In genomic region chr13:50320297-50320862, GRCh38 we compare ENCODE assay signal across 11 cellular contexts.
DNase-seq lines count a peak whose midpoint lies in the region; TF ChIP-seq lines count a peak whose summit lies in the region.
"Had no signal": no experiment of that assay in that cellular context is flagged by ENCODE, and none has a peak within 500 bp of the region (broad histone marks: within the 10 kb centered on the region; RNA-seq: fewer than 3 reads in every experiment).

No MANE protein-coding gene starts in this region.

- H4K20me1 ChIP-seq in PC-9 (ENCODE audit: insufficient read depth): no peaks in the 10 kb centered on the region
- no peaks in the 10 kb centered on the region for H4K20me1 ChIP-seq in fibroblast of lung (ENCODE audit: control insufficient read depth, extremely low read depth, insufficient read depth, low read length)

- no peaks in the 10 kb centered on the region for H3K79me2 ChIP-seq in PC-9 (ENCODE audit: low read depth)
- no peaks in the 10 kb centered on the region for H3K79me2 ChIP-seq in fibroblast of lung (ENCODE audit: control insufficient read depth, insufficient read depth, low read length)

- peak overlapping the region; percentile 45 for H3K4me2 ChIP-seq in PC-9
- no peak overlapping the region for H3K4me2 ChIP-seq in fibroblast of lung (ENCODE audit: extremely low read depth, insufficient read depth, low read length)

- no peak for TF ChIP-seq POLR2A in testis (IDR thresholded peaks at IDR 0.05)
- TF ChIP-seq POLR2A in transverse colon (IDR thresholded peaks at IDR 0.05): no peak

- H3K27ac ChIP-seq in PC-9 (peak overlapping the region; percentile 77), fibroblast of lung (ENCODE audit: insufficient read depth, low read length) (no peak overlapping the region), testis (no peak overlapping the region), transverse colon (peak overlapping the region in 1 of 4 donors; percentile 27)
- H3K27ac ChIP-seq: gastroesophageal sphincter, prostate gland had no signal

- BruUV-seq in PC-9 (replicated peaks; lab: Mats Ljungman, UMichigan): no TSS peak

- H3K27me3 ChIP-seq in PC-9 (ENCODE audit: insufficient read depth, low read depth) (no peaks in the 10 kb centered on the region), fibroblast of lung (ENCODE audit: control insufficient read depth, insufficient read depth, low read length) (no peaks in the 10 kb centered on the region), testis (no peaks in the 10 kb centered on the region), transverse colon (no peaks in the 10 kb centered on the region)
- H3K27me3 ChIP-seq: gastroesophageal sphincter had no signal

- H3K4me3 ChIP-seq in PC-9 (no peak overlapping the region), fibroblast of lung (replicated peaks in 1 of 4; ENCODE audit: control extremely low read depth in 1 of 4, insufficient read depth in 1 of 4, low read depth in 3 of 4, low read length in 4 of 4) (no peak overlapping the region), skeletal muscle cell (ENCODE audit: low read depth, low read length) (no peak overlapping the region), testis (no peak overlapping the region), transverse colon (no peak overlapping the region)
- H3K4me3 ChIP-seq: gastroesophageal sphincter, prostate gland had no signal

- no peak overlapping the region for H2AFZ ChIP-seq in PC-9
- no peak overlapping the region for H2AFZ ChIP-seq in fibroblast of lung (ENCODE audit: low read length)

- no peaks in the 10 kb centered on the region for H3K9me2 ChIP-seq in PC-9 (ENCODE audit: insufficient read depth)

- DNase-seq in GM04504 (ENCODE audit: low read depth): peak; percentile 32
- peak in 1 of 2 experiments; percentile 87 for DNase-seq in PC-9
- DNase-seq in fibroblast of lung (ENCODE audit: low read depth in 2 of 2): peak; percentile 66 to 84
- peak; percentile 35 for DNase-seq in skeletal muscle cell (ENCODE audit: low read depth)
- no peak for DNase-seq in SIG-M5 treated with dmso at 0.1 percent for 504 hours (lab: John Stamatoyannopoulos, UW; ENCODE audit: unreplicated experiment)
- no peak for DNase-seq in testis
- no peak for DNase-seq in transverse colon
- DNase-seq in hypothalamus (lab: John Stamatoyannopoulos, UW): no peak
- DNase-seq: stimulated activated naive CD8-positive, alpha-beta T cell treated with anti-CD3 and anti-CD28 coated beads, Interleukin-15, amount 100 ng/mL, for 72 hours had no signal

- WGBS in testis, 2 donors: 0% methylated on average over 1 of the region's 1 CpG
- WGBS in transverse colon (ENCODE audit: low coverage in 1 of 2), 2 donors: 0% methylated on average over 1 of the region's 1 CpG

- peaks cover 42% of the 10 kb centered on the region for H3K4me1 ChIP-seq in PC-9 (replicated peaks; ENCODE audit: insufficient read depth)
- H3K4me1 ChIP-seq in fibroblast of lung (ENCODE audit: control insufficient read depth, extremely low read depth, insufficient read depth, low read length): peaks cover 4% of the 10 kb centered on the region
- H3K4me1 ChIP-seq in testis: no peaks in the 10 kb centered on the region
- H3K4me1 ChIP-seq in transverse colon: peaks cover 0 to 17% (median 12%) of the 10 kb centered on the region in 4 donors
- H3K4me1 ChIP-seq: gastroesophageal sphincter, prostate gland had no signal

- no peaks in the 10 kb centered on the region for H3K36me3 ChIP-seq in PC-9 (ENCODE audit: low read depth)
- no peaks in the 10 kb centered on the region for H3K36me3 ChIP-seq in fibroblast of lung (ENCODE audit: control insufficient read depth, insufficient read depth, low read length)
- H3K36me3 ChIP-seq in testis (ENCODE audit: low read depth, missing control alignments): no peaks in the 10 kb centered on the region
- no peaks in the 10 kb centered on the region for H3K36me3 ChIP-seq in transverse colon
- H3K36me3 ChIP-seq: gastroesophageal sphincter, prostate gland had no signal

- no peak overlapping the region for H3K9ac ChIP-seq in fibroblast of lung (ENCODE audit: insufficient read depth, low read length)

- TF ChIP-seq CTCF in PC-9 (conservative IDR thresholded peaks at IDR 0.05): no peak
- no peak for TF ChIP-seq CTCF in fibroblast of lung (conservative IDR thresholded peaks at IDR 0.05 in 1 of 2, IDR thresholded peaks at IDR 0.05 in 1 of 2; ENCODE audit: low read depth in 1 of 2, low read length in 2 of 2)
- no peak for TF ChIP-seq CTCF in testis (IDR thresholded peaks at IDR 0.05)
- TF ChIP-seq CTCF in transverse colon (IDR thresholded peaks at IDR 0.05): no peak

- H3F3A ChIP-seq in PC-9 (ENCODE audit: insufficient read depth, low read depth): peaks cover 27% of the 10 kb centered on the region

- in situ Hi-C loops in transverse colon (cut with MboI; ENCODE audit: low pct_ligation_motif_present in 1 of 4, low pct_unique_long_range_greater_than_20kb in 1 of 4, low sequenced_read_pairs in 3 of 4): no loop called here

- TF ChIP-seq EP300 in transverse colon (IDR thresholded peaks at IDR 0.05; ENCODE audit: low read depth): no peak

- CTCF ChIA-PET in PC-9 (lab: Charles Lee): interaction anchor here (1.2 kb wide), 1 partner anchor 97 kb away, joined by 4 read pairs; no protein-coding TSS in a partner anchor

- POLR2A ChIA-PET in PC-9 (lab: Charles Lee; ENCODE audit: unreplicated experiment): interaction anchor here (0.6 kb wide), 2 partner anchors 150 to 993 kb away, joined by 5 to 8 read pairs; no protein-coding TSS in a partner anchor

- peaks cover 17% of the 10 kb centered on the region for H3K9me3 ChIP-seq in PC-9 (ENCODE audit: insufficient read depth, low read depth)
- no peaks in the 10 kb centered on the region for H3K9me3 ChIP-seq in fibroblast of lung (ENCODE audit: control insufficient read depth, insufficient read depth, low read depth, low read length)
- no peaks in the 10 kb centered on the region for H3K9me3 ChIP-seq in testis
- peaks cover 0 to 3% of the 10 kb centered on the region in 2 donors for H3K9me3 ChIP-seq in transverse colon
- H3K9me3 ChIP-seq: gastroesophageal sphincter, prostate gland had no signal

- intact Hi-C loops in PC-9 (cut with micrococcal nuclease; ENCODE audit: unreplicated experiment): loop anchor here (1.0 to 5.0 kb wide), 2 partner anchors 37 to 238 kb away; no protein-coding TSS in a partner anchor
- intact Hi-C loops in testis (cut with DNase I; ENCODE audit: low total_unique reads): no loop called here
- intact Hi-C loops in transverse colon (cut with DNase I; ENCODE audit: low total_unique reads): no loop called here

Comparison
In these comparisons a context has a peak if more than half of its experiments do, and no peak if none do; other contexts are left out.
1. DNase-seq: peak in GM04504 (single experiment), fibroblast of lung (2 of 2) and skeletal muscle cell (single experiment); none in SIG-M5 treated with dmso at 0.1 percent for 504 hours (single experiment), testis (single experiment), transverse colon (single experiment) and hypothalamus (0 of 51).